1 cellular context compared by ENCODE assay signal in genomic region chr12:56636118-56636674, GRCh38.
A peak's percentile ranks its signal among the peaks of the same experiment; 100 is the strongest.
TF ChIP-seq lines count a peak whose summit lies in the region.

No MANE protein-coding gene starts in this region.

TF ChIP-seq in K562, 482 proteins besides CTCF, POLR2A, EP300 and RAD21 (continued from another document and continues in another):
- TF ChIP-seq MGA (IDR thresholded peaks at IDR 0.05) = no peak
- TF ChIP-seq DACH1 (IDR thresholded peaks at IDR 0.05; ENCODE audit: partially characterized antibody) = no peak
- TF ChIP-seq PTTG1 (tag; IDR thresholded peaks at IDR 0.05; ENCODE audit: low read depth) = no peak
- TF ChIP-seq CCAR2 (IDR thresholded peaks at IDR 0.05; ENCODE audit: low read depth, low read length) = no peak
- peak; percentile 58 for TF ChIP-seq CREM (IDR thresholded peaks at IDR 0.05; ENCODE audit: low read depth)
- TF ChIP-seq TFAM (CRISPR knock-in tag; conservative IDR thresholded peaks at IDR 0.05) = no peak
- no peak for TF ChIP-seq RFX1 (IDR thresholded peaks at IDR 0.05)
- no peak for TF ChIP-seq ELK3 (CRISPR knock-in tag; IDR thresholded peaks at IDR 0.05)
- TF ChIP-seq ZNF347 (CRISPR knock-in tag; IDR thresholded peaks at IDR 0.05; ENCODE audit: low read depth) = no peak
- TF ChIP-seq POLR2AphosphoS5 (IDR thresholded peaks at IDR 0.05; ENCODE audit: control insufficient read depth, insufficient read depth, low read depth, low read length) = no peak; the same call in 1 of the 2 replicates
- TF ChIP-seq MYC (IDR thresholded peaks at IDR 0.05; ENCODE audit: low read depth, low read length) = 0 out of 2 replicates have a peak, but pooled peaks have one; percentile 33
- no peak for TF ChIP-seq MYC (CRISPR knock-in tag; IDR thresholded peaks at IDR 0.05; ENCODE audit: borderline replicate concordance, low read depth)
- no peak; the same call in 1 of the 2 replicates for TF ChIP-seq E2F1 (CRISPR knock-in tag; IDR thresholded peaks at IDR 0.05)
- no peak for TF ChIP-seq POLR2AphosphoS2 (IDR thresholded peaks at IDR 0.05; ENCODE audit: low read length)
- no peak for TF ChIP-seq ZNF512 (tag; IDR thresholded peaks at IDR 0.05)
- peak; percentile 48; the same call in 1 of the 2 replicates for TF ChIP-seq XRCC5 (IDR thresholded peaks at IDR 0.05; ENCODE audit: low read depth, low read length)
- no peak for TF ChIP-seq ZNF274 (IDR thresholded peaks at IDR 0.05; ENCODE audit: borderline replicate concordance, low read depth, low read length)
- no peak for TF ChIP-seq CHD2 (IDR thresholded peaks at IDR 0.05; ENCODE audit: low read depth, low read length)
- no peak for TF ChIP-seq ZFPM2 (CRISPR knock-in tag; IDR thresholded peaks at IDR 0.05)
- TF ChIP-seq HNRNPL (IDR thresholded peaks at IDR 0.05; ENCODE audit: low read depth, low read length) = no peak
- TF ChIP-seq TFE3 (CRISPR knock-in tag; IDR thresholded peaks at IDR 0.05) = no peak
- TF ChIP-seq ZMIZ1 (IDR thresholded peaks at IDR 0.05; ENCODE audit: low read depth in 2 of 2, low read length in 2 of 2) = no peak
- no peak for TF ChIP-seq TCF7L2 (IDR thresholded peaks at IDR 0.05; ENCODE audit: low read depth, low read length)
- no peak for TF ChIP-seq ZEB2 (IDR thresholded peaks at IDR 0.05)
- TF ChIP-seq RHOXF2B (CRISPR knock-in tag; conservative IDR thresholded peaks at IDR 0.05) = no peak
- no peak for TF ChIP-seq ZNF197 (CRISPR knock-in tag; IDR thresholded peaks at IDR 0.05; ENCODE audit: low read depth)
- TF ChIP-seq ZNF316 (IDR thresholded peaks at IDR 0.05) = peak; percentile 84
- TF ChIP-seq ZNF780A (CRISPR knock-in tag; IDR thresholded peaks at IDR 0.05) = no peak
- no peak for TF ChIP-seq NFXL1 (CRISPR knock-in tag; IDR thresholded peaks at IDR 0.05)
- no peak for TF ChIP-seq ZBED1 (IDR thresholded peaks at IDR 0.05)
- TF ChIP-seq WHSC1 (IDR thresholded peaks at IDR 0.05; ENCODE audit: low read length) = no peak
- TF ChIP-seq DPF2 (IDR thresholded peaks at IDR 0.05) = peak; percentile 58; the same call in 1 of the 2 replicates
- no peak for TF ChIP-seq HSF4 (CRISPR knock-in tag; IDR thresholded peaks at IDR 0.05; ENCODE audit: borderline replicate concordance)
- TF ChIP-seq ZSCAN32 (CRISPR knock-in tag; IDR thresholded peaks at IDR 0.05) = no peak
- TF ChIP-seq, protein P1, sequence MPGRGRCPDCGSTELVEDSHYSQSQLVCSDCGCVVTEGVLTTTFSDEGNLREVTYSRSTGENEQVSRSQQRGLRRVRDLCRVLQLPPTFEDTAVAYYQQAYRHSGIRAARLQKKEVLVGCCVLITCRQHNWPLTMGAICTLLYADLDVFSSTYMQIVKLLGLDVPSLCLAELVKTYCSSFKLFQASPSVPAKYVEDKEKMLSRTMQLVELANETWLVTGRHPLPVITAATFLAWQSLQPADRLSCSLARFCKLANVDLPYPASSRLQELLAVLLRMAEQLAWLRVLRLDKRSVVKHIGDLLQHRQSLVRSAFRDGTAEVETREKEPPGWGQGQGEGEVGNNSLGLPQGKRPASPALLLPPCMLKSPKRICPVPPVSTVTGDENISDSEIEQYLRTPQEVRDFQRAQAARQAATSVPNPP (IDR thresholded peaks at IDR 0.05; ENCODE audit: borderline replicate concordance, insufficient read depth, insufficient read length) = no peak
- TF ChIP-seq SIN3A (IDR thresholded peaks at IDR 0.05; ENCODE audit: borderline replicate concordance in 2 of 2, control insufficient read depth in 1 of 2, low read depth in 2 of 2, low read length in 2 of 2) = no peak
- no peak for TF ChIP-seq ZNF445 (CRISPR knock-in tag; IDR thresholded peaks at IDR 0.05; ENCODE audit: low read depth)
- peak in 1 of 2 experiments; percentile 48; a peak in 2 of 4 replicates for TF ChIP-seq RCOR1 (IDR thresholded peaks at IDR 0.05; ENCODE audit: borderline replicate concordance in 1 of 2, low read depth in 2 of 2, low read length in 2 of 2)
